In the genomic region with DNA sequence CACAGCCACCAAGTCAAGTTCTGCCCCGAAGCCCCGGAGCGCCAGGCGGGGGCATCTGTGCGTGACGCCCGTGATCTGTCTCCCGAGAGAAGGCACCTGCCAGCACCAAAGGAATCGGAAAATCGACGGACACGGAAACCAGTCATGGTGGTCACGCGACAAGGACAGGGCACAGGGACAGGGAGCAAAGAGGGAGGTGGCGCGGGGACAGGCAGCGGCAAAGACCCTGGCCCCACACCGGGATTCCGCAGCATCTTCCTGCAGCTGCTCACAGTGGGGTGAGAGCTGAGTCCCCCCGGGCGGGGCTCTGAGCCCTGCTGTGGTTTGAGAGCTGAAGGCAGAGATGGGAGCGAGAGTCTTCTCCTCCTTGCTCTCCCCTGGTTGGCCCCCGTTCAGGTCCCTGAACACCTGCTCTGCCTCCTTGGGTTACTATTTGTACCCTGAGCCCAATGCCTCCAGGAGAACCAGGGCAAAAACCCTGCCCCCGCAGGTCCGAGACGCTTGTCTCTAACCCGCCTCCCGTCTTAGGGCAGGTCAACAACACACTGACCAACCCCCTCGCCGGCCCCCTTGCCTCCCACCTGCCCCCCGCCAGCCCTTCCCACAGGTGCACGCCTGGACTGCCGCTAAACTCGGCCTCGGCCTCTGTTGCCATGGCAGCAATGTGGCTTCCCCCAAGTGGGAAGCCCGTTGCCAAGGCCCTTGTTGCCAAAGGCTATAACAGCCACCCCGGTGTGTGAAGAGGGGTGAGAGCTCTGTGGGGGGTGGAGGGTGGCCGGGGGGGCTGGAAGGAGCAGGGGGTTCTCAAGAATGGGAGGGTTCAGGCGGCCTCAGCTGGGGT, we compare ENCODE assay signal across 8 cellular contexts. TPM values are rescaled to one million over a fixed set of nuclear protein-coding genes. Genes with fewer than 3 reads are reported as not detected.
A peak's percentile ranks its signal among the peaks of the same experiment; 100 is the strongest.
DNase-seq lines count a peak whose midpoint lies in the region; ATAC-seq, FAIRE-seq and TF ChIP-seq lines count a peak whose summit lies in the region.

No MANE protein-coding gene starts in this region.

- H3K9ac ChIP-seq in keratinocyte (ENCODE audit: control insufficient read depth, extremely low read depth, insufficient read depth, low read length) = no peak overlapping the region

- intact Hi-C loops in heart right ventricle (cut with DNase I) = loop anchor here (1.0 to 10.0 kb wide), 7 partner anchors 23 to 211 kb away; no protein-coding TSS in a partner anchor
- intact Hi-C loops in Right ventricle myocardium inferior (cut with DNase I) = loop anchor here (1.0 kb wide), 2 partner anchors 24 to 64 kb away; no protein-coding TSS in a partner anchor
- intact Hi-C loops in vagina (cut with DNase I) = loop anchor here (5.0 kb wide), 1 partner anchor 59 kb away; no protein-coding TSS in a partner anchor

- no peak overlapping the region for H2AFZ ChIP-seq in keratinocyte (ENCODE audit: control insufficient read depth, low read length)

- WGBS in heart right ventricle, 2 donors = 63 to 64% methylated on average over 38 to 39 of the region's 39 CpGs

- H3K9me3 ChIP-seq in heart right ventricle = peaks cover 0 to 2% (median 0%) of the 10 kb centered on the region in 11 donors
- no peaks in the 10 kb centered on the region for H3K9me3 ChIP-seq in Peyer's patch
- no peaks in the 10 kb centered on the region for H3K9me3 ChIP-seq in keratinocyte (ENCODE audit: control insufficient read depth, low read depth, low read length)
- no peaks in the 10 kb centered on the region for H3K9me3 ChIP-seq in vagina

- no peaks in the 10 kb centered on the region for H3K9me1 ChIP-seq in keratinocyte (ENCODE audit: control insufficient read depth, extremely low read depth, insufficient read depth, low read length)

- H3K4me1 ChIP-seq in heart right ventricle = peaks cover 7 to 49% (median 36%) of the 10 kb centered on the region in 9 donors
- peaks cover 0 to 32% (median 6%) of the 10 kb centered on the region in 4 donors for H3K4me1 ChIP-seq in Peyer's patch
- peaks cover 11% of the 10 kb centered on the region for H3K4me1 ChIP-seq in keratinocyte (ENCODE audit: control insufficient read depth, extremely low read depth, insufficient read depth, low read length)
- peaks cover 49% of the 10 kb centered on the region for H3K4me1 ChIP-seq in vagina

- H3K27me3 ChIP-seq in heart right ventricle (no peaks in the 10 kb centered on the region), Peyer's patch (no peaks in the 10 kb centered on the region), keratinocyte (ENCODE audit: control insufficient read depth, extremely low read depth, insufficient read depth, low read length) (peaks cover 16% of the 10 kb centered on the region), vagina (no peaks in the 10 kb centered on the region)

- ATAC-seq in heart right ventricle = peak in 1 of 8 donors; percentile 2
- ATAC-seq in Right ventricle myocardium inferior = no peak
- ATAC-seq in HG03565 (IDR thresholded peaks at IDR 0.05; ENCODE audit: unreplicated experiment) = no peak
- ATAC-seq in HG02852 (IDR thresholded peaks at IDR 0.05; ENCODE audit: unreplicated experiment) = no peak

- H3K27ac ChIP-seq in heart right ventricle (peak overlapping the region in 9 of 10 donors; percentile 6 to 75 (median 47)), Peyer's patch (peak overlapping the region in 3 of 4 donors; percentile 24 to 89 (median 56)), keratinocyte (ENCODE audit: control insufficient read depth, insufficient read depth, low read length) (no peak overlapping the region), vagina (peak overlapping the region; percentile 75)

- FAIRE-seq in keratinocyte (lab: Jason Lieb, UNC) = no peak

- TF ChIP-seq CTCF in heart right ventricle (IDR thresholded peaks at IDR 0.05) = no peak
- TF ChIP-seq CTCF in Peyer's patch (IDR thresholded peaks at IDR 0.05) = no peak
- no peak for TF ChIP-seq CTCF in keratinocyte (optimal IDR thresholded peaks at IDR 0.05 in 1 of 3, IDR thresholded peaks at IDR 0.05 in 1 of 3, conservative IDR thresholded peaks at IDR 0.05 in 1 of 3; ENCODE audit: extremely low read depth in 1 of 3, insufficient read depth in 2 of 3, low read length in 3 of 3)
- no peak for TF ChIP-seq CTCF in vagina (IDR thresholded peaks at IDR 0.05)

- TF ChIP-seq POLR2A in Peyer's patch (IDR thresholded peaks at IDR 0.05) (no peak), vagina (IDR thresholded peaks at IDR 0.05) (no peak)

- H3K4me3 ChIP-seq in heart right ventricle (no peak overlapping the region), Peyer's patch (peak overlapping the region in 2 of 4 donors; percentile 9 to 37), keratinocyte (ENCODE audit: control insufficient read depth in 2 of 3, extremely low read depth in 1 of 3, insufficient read depth in 2 of 3, low read depth in 1 of 3, low read length in 3 of 3) (no peak overlapping the region), vagina (peak overlapping the region in 1 of 2 donors; percentile 22)

- no peak for DNase-seq in heart right ventricle
- no peak for DNase-seq in Right ventricle myocardium inferior (ENCODE audit: missing footprints)
- DNase-seq in Peyer's patch = no peak
- DNase-seq in keratinocyte (ENCODE audit: low read depth, low spot score) = no peak
- no peak for DNase-seq in vagina (ENCODE audit: extremely low spot score in 2 of 2)
- no peak for DNase-seq in mucosa of gallbladder (ENCODE audit: low spot score)

- no peaks in the 10 kb centered on the region for H4K20me1 ChIP-seq in keratinocyte (ENCODE audit: control insufficient read depth, extremely low read depth, insufficient read depth, low read length)

- H3K79me2 ChIP-seq in keratinocyte (ENCODE audit: control insufficient read depth, insufficient read depth, low read length) = no peaks in the 10 kb centered on the region

- dilution Hi-C loops in keratinocyte (cut with MboI; ENCODE audit: extremely low pct_ligation_motif_present, low sequenced_read_pairs) = no loop called here

- peak overlapping the region; percentile 65 for H3K4me2 ChIP-seq in keratinocyte (ENCODE audit: control insufficient read depth, extremely low read depth, insufficient read depth, low read depth, low read length)

- peaks cover 0 to 10% (median 0%) of the 10 kb centered on the region in 9 donors for H3K36me3 ChIP-seq in heart right ventricle
- H3K36me3 ChIP-seq in Peyer's patch = no peaks in the 10 kb centered on the region
- no peaks in the 10 kb centered on the region for H3K36me3 ChIP-seq in keratinocyte (ENCODE audit: control insufficient read depth in 2 of 2, extremely low read depth in 1 of 2, insufficient read depth in 2 of 2, low read length in 2 of 2)
- H3K36me3 ChIP-seq in vagina = no peaks in the 10 kb centered on the region

RNA-seq across cellular contexts. Expression of gene ABR, which starts 56.2 kb away (rescaled TPM):
- total RNA-seq in heart right ventricle (100 to 1,000 TPM; 118 to 173 (median 145) TPM), Right ventricle myocardium inferior (147 TPM), Peyer's patch (100 to 1,000 TPM; 220 to 753 (median 440) TPM), vagina (90.8 TPM), mucosa of gallbladder (279 TPM)
- polyA plus RNA-seq in heart right ventricle (100 to 1,000 TPM in 1 of 2 donors, 10 to 100 TPM in 1; 49.1 to 120 TPM), keratinocyte (16.9 to 43.7 TPM (median 17.3 TPM) in 3 replicates)
- 16.3 TPM for polyA plus RNA-seq in keratinocyte (2011; ENCODE audit: low read depth)
- 24.9 and 35.9 TPM in 2 replicates for polyA plus RNA-seq in keratinocyte (2011; cell fraction: cytosol; rRNA removed)
- 28.1 and 37.4 TPM in 2 replicates for polyA plus RNA-seq in keratinocyte (2011; cell fraction: nucleus; rRNA removed)
- polyA plus RNA-seq in keratinocyte (2012; ENCODE audit: low replicate concordance) = 15.1 and 34.4 TPM in 2 replicates
- 32.5 to 192 TPM (median 43.7 TPM) in 3 replicates for polyA minus RNA-seq in keratinocyte
- 52.9 TPM for polyA minus RNA-seq in keratinocyte (2011; cell fraction: cytosol; rRNA and poly(A)+ RNA removed)
- 18.8 and 24.6 TPM in 2 replicates for polyA minus RNA-seq in keratinocyte (2011; cell fraction: nucleus; rRNA and poly(A)+ RNA removed)
